ENCODE assay signal across 8 cellular contexts in genomic region chr6:136783495-136784270, GRCh38. TPM values are rescaled to one million over a fixed set of nuclear protein-coding genes. Genes with fewer than 3 reads are reported as not detected.
DNase-seq lines count a peak whose midpoint lies in the region; ATAC-seq, FAIRE-seq and TF ChIP-seq lines count a peak whose summit lies in the region.

No MANE protein-coding gene starts in this region.

- ATAC-seq in GM21390 (IDR thresholded peaks at IDR 0.05; ENCODE audit: unreplicated experiment) (peak; percentile 63), GM12878 (peak; percentile 75)

- POLR2A ChIA-PET in GM12878 (lab: Charles Lee) = interaction anchor here (1.3 to 10.1 kb wide), 4 partner anchors 11 to 64 kb away, joined by 6 to 265 read pairs (median 130); no protein-coding TSS in a partner anchor

- H2AFZ ChIP-seq in GM12878 (ENCODE audit: control insufficient read depth, low read depth, low read length) = no peak overlapping the region

- RAD21 ChIA-PET in GM12878 (lab: Charles Lee; ENCODE audit: unreplicated experiment) = interaction anchor here (1.0 to 12.6 kb wide), 4 partner anchors 9 to 66 kb away, joined by 14 to 405 read pairs (median 316); partner anchors contain the start of gene MAP3K5

- H3K27me3 ChIP-seq in HL-60 (ENCODE audit: insufficient read depth, poor library complexity, severe bottlenecking) (no peaks in the 10 kb centered on the region), GM12878 (replicated peaks in 1 of 2; ENCODE audit: control insufficient read depth in 2 of 2, insufficient read depth in 2 of 2, low read length in 1 of 2) (no peaks in the 10 kb centered on the region), spleen (replicated peaks in 1 of 7) (no peaks in the 10 kb centered on the region)

- H3K27ac ChIP-seq in HL-60 (replicated peaks) (peak overlapping the region; percentile 74), GM12878 (ENCODE audit: control insufficient read depth, insufficient read depth) (peak overlapping the region; percentile 92), spleen (peak overlapping the region in 7 of 8 donors; percentile 61 to 98 (median 95))

- H3K79me2 ChIP-seq in GM12878 (ENCODE audit: control insufficient read depth, insufficient read depth, low read length) = peaks cover 99% of the 10 kb centered on the region

- intact Hi-C loops in GM12878 (cut with micrococcal nuclease; ENCODE audit: unreplicated experiment) = no loop called here
- intact Hi-C loops in spleen (cut with DNase I; ENCODE audit: low total_unique reads) = no loop called here

- TF ChIP-seq POLR2A in GM12878 (IDR thresholded peaks at IDR 0.05; ENCODE audit: low read depth, low read length) = peak; percentile 33; the same call in 1 of the 2 replicates
- TF ChIP-seq POLR2A in spleen (IDR thresholded peaks at IDR 0.05) = no peak

- no peaks in the 10 kb centered on the region for H3K9me3 ChIP-seq in GM12878 (replicated peaks; ENCODE audit: control insufficient read depth, insufficient read depth, low read length)
- H3K9me3 ChIP-seq in spleen = no peaks in the 10 kb centered on the region

- H3K36me3 ChIP-seq in GM12878 (ENCODE audit: control insufficient read depth in 2 of 2, insufficient read depth in 2 of 2, low read length in 1 of 2) (peaks cover 4 to 17% of the 10 kb centered on the region in 2 experiments; a peak in 3 of 4 replicates), spleen (no peaks in the 10 kb centered on the region)

- DNase-seq in HL-60 (ENCODE audit: low read depth in 1 of 2, low spot score in 1 of 2) = peak; percentile 86 to 95
- no peak for DNase-seq in GM12878 (ENCODE audit: low read depth, low spot score)
- peak; percentile 88 for DNase-seq in spleen
- DNase-seq in NCI-H2196 treated with DMSO at 0.1 percent for 48 hours (lab: John Stamatoyannopoulos, UW; ENCODE audit: unreplicated experiment) = no peak
- no peak for DNase-seq in GM19238 (ENCODE audit: insufficient read length, low spot score)
- no peak for DNase-seq in DMS79 (lab: John Stamatoyannopoulos, UW)

- peak overlapping the region; percentile 60 for H3K4me3 ChIP-seq in GM08714 (ENCODE audit: low read length)
- H3K4me3 ChIP-seq in HL-60 (replicated peaks; ENCODE audit: insufficient read depth, low read length) = peak overlapping the region; percentile 61
- peak overlapping the region; percentile 76 for H3K4me3 ChIP-seq in GM12878
- H3K4me3 ChIP-seq in spleen = peak overlapping the region in 7 of 8 donors; percentile 27 to 67 (median 38)

- TF ChIP-seq EP300 in GM12878 (IDR thresholded peaks at IDR 0.05; ENCODE audit: borderline replicate concordance in 1 of 2, control insufficient read depth in 1 of 2, low read depth in 2 of 2, low read length in 2 of 2) = peak in 1 of 2 experiments; percentile 59; a peak in 1 of 4 replicates

- peaks cover 27% of the 10 kb centered on the region for H3K4me1 ChIP-seq in GM12878 (ENCODE audit: control insufficient read depth, insufficient read depth, low read length)
- peaks cover 64 to 100% (median 87%) of the 10 kb centered on the region in 6 donors for H3K4me1 ChIP-seq in spleen

- peak overlapping the region; percentile 92 for H3K4me2 ChIP-seq in GM12878 (ENCODE audit: control insufficient read depth, insufficient read depth)

- in situ Hi-C loops in GM12878 (cut with MboI) = no loop called here

- H4K20me1 ChIP-seq in GM12878 (ENCODE audit: control insufficient read depth, insufficient read depth) = no peaks in the 10 kb centered on the region

- CTCF ChIA-PET in GM12878 (lab: Yijun Ruan, JAX) = interaction anchor here (0.6 to 9.8 kb wide), 7 partner anchors 9 to 1206 kb away, joined by 4 to 411 read pairs (median 13); partner anchors contain the start of gene MAP3K5

- 29% methylated on average over 9 of the region's 9 CpGs for WGBS in GM12878 (ENCODE audit: insufficient coverage, insufficient replicate concordance, low lambda C conversion rate, missing lambda C conversion rate)
- 26 to 50% (median 30%) methylated on average over 9 of the region's 9 CpGs for WGBS in spleen, 5 donors

- SMC1A ChIA-PET in GM12878 (lab: Charles Lee; ENCODE audit: uncharacterized antibody, unreplicated experiment) = interaction anchor here (1.1 to 13.3 kb wide), 5 partner anchors 10 to 139 kb away, joined by 4 to 446 read pairs (median 227); no protein-coding TSS in a partner anchor

- TF ChIP-seq CTCF in HL-60 (IDR thresholded peaks at IDR 0.05; ENCODE audit: insufficient read depth, low read length) (no peak), GM12878 (IDR thresholded peaks at IDR 0.05 in 2 of 3, conservative IDR thresholded peaks at IDR 0.05 in 1 of 3; ENCODE audit: control insufficient read depth in 2 of 3, extremely low read depth in 1 of 3, insufficient read depth in 1 of 3, low read depth in 3 of 3, low read length in 3 of 3) (peak in 2 of 3 experiments; percentile 18 to 34; a peak in 1 of 6 replicates), spleen (IDR thresholded peaks at IDR 0.05 in 8 of 11, conservative IDR thresholded peaks at IDR 0.05 in 3 of 11) (peak in 10 of 11 experiments; percentile 29 to 69 (median 48))

- no peak for FAIRE-seq in GM12878 (lab: Jason Lieb, UNC)

- BruUV-seq in GM12878 (replicated peaks; lab: Mats Ljungman, UMichigan) = no TSS peak

- H3K9ac ChIP-seq in GM12878 (ENCODE audit: control insufficient read depth, insufficient read depth, low read length) = peak overlapping the region; percentile 85

- TF ChIP-seq RAD21 in GM12878 (IDR thresholded peaks at IDR 0.05; ENCODE audit: insufficient read depth, low read depth, low read length) = no peak

TF ChIP-seq in GM12878, 131 proteins besides CTCF, POLR2A, EP300 and RAD21 (continues in another document):
- TF ChIP-seq ZBTB33 (IDR thresholded peaks at IDR 0.05) (no peak), PAX5 (IDR thresholded peaks at IDR 0.05; ENCODE audit: borderline replicate concordance, low read depth, low read length) (peak; percentile 83), RB1 (IDR thresholded peaks at IDR 0.05; ENCODE audit: borderline replicate concordance) (no peak)

RNA-seq across cellular contexts. Expression of gene MAP3K5, which starts 8.6 kb away (rescaled TPM):
- total RNA-seq in GM12878 (2013; cell fraction: nucleolus; rRNA removed) = 212 and 228 TPM in 2 replicates
- total RNA-seq in GM12878 (2014; rRNA removed) (28.9 and 33.4 TPM in 2 replicates), GM12878 (2014; rRNA removed; fragmentation: Illumina TruSeq; extraction: Trizol) (31.4 and 32.6 TPM in 2 replicates), GM12878 (2021) (31.6 TPM in 2 replicates), spleen (10 to 100 TPM; 28.8 to 55.0 (median 39.3) TPM)
- polyA plus RNA-seq in GM12878 (2011; ENCODE audit: low read depth) = 33.8 TPM
- polyA plus RNA-seq in GM12878 (2011; rRNA removed) (34.3 and 46.0 TPM in 2 replicates), GM12878 (2014; fragmentation: Illumina TruSeq; extraction: Trizol) (30.9 and 39.1 TPM in 2 replicates), GM12878 (2014; fragmentation: Nextera tagmentation; extraction: Ambion mirVana) (10 to 100 TPM in 1 of 2 experiments, 1 to 10 TPM in 1; 5.4 to 11.1 TPM), GM12878 (2014; rRNA removed) (17.5 and 18.2 TPM in 2 replicates), GM12878 (2016; fragmentation: Nextera tagmentation; extraction: Ambion mirVana) (10 to 100 TPM in 1 of 2 experiments, 1 to 10 TPM in 1; 8.3 to 23.9 TPM), spleen (1 to 10 TPM; 7.2 to 9.8 (median 8.4) TPM)
- polyA plus RNA-seq in GM12878 (2011; cell fraction: cytosol; rRNA removed) = 15.7 and 17.7 TPM in 2 replicates
- 23.9 and 28.8 TPM in 2 replicates for polyA plus RNA-seq in GM12878 (2011; cell fraction: nucleus; rRNA removed)
- 20.4 and 35.3 TPM in 2 replicates for polyA plus RNA-seq in GM12878 (2012)
- polyA minus RNA-seq in GM12878 (2011; rRNA and poly(A)+ RNA removed) = 49.0 and 54.4 TPM in 2 replicates
- polyA minus RNA-seq in GM12878 (2011; cell fraction: cytosol; rRNA and poly(A)+ RNA removed) = 16.2 and 17.7 TPM in 2 replicates
- polyA minus RNA-seq in GM12878 (2011; cell fraction: nucleus; rRNA and poly(A)+ RNA removed) = 40.9 and 59.3 TPM in 2 replicates

RNA-seq across cellular contexts. Expression of gene PEX7, which starts 38.7 kb away (rescaled TPM):
- total RNA-seq in GM12878 (2013; cell fraction: nucleolus; rRNA removed) = 10.3 and 11.1 TPM in 2 replicates
- 11.0 and 12.4 TPM in 2 replicates for total RNA-seq in GM12878 (2014; rRNA removed)
- 6.8 and 7.6 TPM in 2 replicates for total RNA-seq in GM12878 (2014; rRNA removed; fragmentation: Illumina TruSeq; extraction: Trizol)
- 5.9 and 6.7 TPM in 2 replicates for total RNA-seq in GM12878 (2021)
- polyA plus RNA-seq in GM12878 (2011; ENCODE audit: low read depth) = 3.9 TPM
- polyA plus RNA-seq in GM12878 (2011; rRNA removed) = 11.6 and 14.8 TPM in 2 replicates
- polyA plus RNA-seq in GM12878 (2011; cell fraction: cytosol; rRNA removed) = 8.9 and 9.0 TPM in 2 replicates
- polyA plus RNA-seq in GM12878 (2011; cell fraction: nucleus; rRNA removed) = 5.6 and 6.5 TPM in 2 replicates
- polyA plus RNA-seq in GM12878 (2012) = 4.4 and 5.8 TPM in 2 replicates
- 6.1 and 7.7 TPM in 2 replicates for polyA plus RNA-seq in GM12878 (2014; fragmentation: Illumina TruSeq; extraction: Trizol)
- polyA plus RNA-seq in GM12878 (2014; fragmentation: Nextera tagmentation; extraction: Ambion mirVana) = 1 to 10 TPM in 1 of 2 experiments, under 1 TPM in 1; 0.58 to 2.7 TPM
- 10.9 and 12.4 TPM in 2 replicates for polyA plus RNA-seq in GM12878 (2014; rRNA removed)
- polyA plus RNA-seq in GM12878 (2016; fragmentation: Nextera tagmentation; extraction: Ambion mirVana) = 10 to 100 TPM; 10.9 to 12.3 TPM
- polyA minus RNA-seq in GM12878 (2011; rRNA and poly(A)+ RNA removed) = 6.7 and 7.0 TPM in 2 replicates
- polyA minus RNA-seq in GM12878 (2011; cell fraction: cytosol; rRNA and poly(A)+ RNA removed) = 2.9 and 3.5 TPM in 2 replicates
- 5.9 and 11.9 TPM in 2 replicates for polyA minus RNA-seq in GM12878 (2011; cell fraction: nucleus; rRNA and poly(A)+ RNA removed)
- 1 to 10 TPM; 2.2 to 6.4 (median 5.6) TPM for total RNA-seq in spleen
- 1 to 10 TPM; 2.8 to 4.5 (median 3.8) TPM for polyA plus RNA-seq in spleen

Comparison
In these comparisons a context has a peak if more than half of its experiments do, and no peak if none do; other contexts are left out.
1. DNase-seq: peak in HL-60 (2 of 2) and spleen (single experiment); none in GM12878 (single experiment), NCI-H2196 treated with DMSO at 0.1 percent for 48 hours (single experiment), GM19238 (single experiment) and DMS79 (single experiment).
2. Peak in every context shown above with its lines, with median percentiles within 50 percentile points of each other: H3K4me3 ChIP-seq and H3K27ac ChIP-seq.